Comparison of ENCODE assay signal across 8 cellular contexts in the genomic region with DNA sequence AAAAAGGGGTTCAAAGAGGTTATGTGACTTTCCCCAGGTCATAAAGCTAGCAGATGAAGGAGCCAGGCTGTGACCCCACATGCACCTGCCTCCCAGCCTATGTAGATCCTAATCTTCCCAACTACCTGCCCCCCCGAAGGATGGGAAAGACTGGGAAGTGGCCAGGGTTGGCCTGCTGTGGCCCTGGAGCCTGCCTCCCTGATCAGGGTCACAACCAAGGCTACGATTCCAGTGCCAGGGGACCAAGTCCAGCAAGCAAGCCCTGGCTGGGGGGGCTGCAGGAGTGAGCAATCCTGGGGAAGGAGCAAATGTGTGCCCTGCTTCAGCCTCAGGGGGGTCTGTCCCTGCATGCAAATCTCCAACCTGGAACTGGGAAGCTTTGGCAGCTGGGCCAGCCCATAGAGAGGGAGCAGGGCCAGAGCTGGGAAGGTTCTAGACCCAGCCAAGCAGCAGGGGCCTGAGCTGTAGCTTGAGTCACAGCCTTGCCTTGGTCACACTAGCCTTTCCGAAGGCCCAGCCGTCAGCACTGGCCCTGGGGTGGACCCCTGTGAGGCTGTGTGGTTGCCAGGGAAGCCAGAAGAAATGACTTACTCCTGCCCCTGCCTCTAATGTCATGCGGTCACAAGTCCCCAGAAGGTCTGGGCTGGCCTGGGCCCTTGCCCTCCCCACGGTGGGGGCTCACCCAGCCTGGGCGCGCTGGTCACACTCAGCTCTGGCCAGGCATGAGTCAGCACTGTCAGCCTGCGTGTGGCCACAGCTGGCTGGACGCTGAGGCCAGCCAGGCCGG.
DNase-seq lines count a peak whose midpoint lies in the region; ATAC-seq and TF ChIP-seq lines count a peak whose summit lies in the region.

No MANE protein-coding gene starts in this region.

- H3K9me3 ChIP-seq in CD4-positive, alpha-beta memory T cell (ENCODE audit: control insufficient read depth in 1 of 2, low read length in 2 of 2), result no peaks in the 10 kb centered on the region
- H3K9me3 ChIP-seq in NT2/D1 (ENCODE audit: insufficient read depth, low read length), result no peaks in the 10 kb centered on the region
- no peaks in the 10 kb centered on the region for H3K9me3 ChIP-seq in thyroid gland

- H3K36me3 Mint-ChIP-seq in CD4-positive, alpha-beta memory T cell, result peaks cover 0 to 4% of the 10 kb centered on the region in 2 donors

- no peak overlapping the region for H3K4me3 ChIP-seq in CD4-positive, alpha-beta memory T cell (ENCODE audit: low read length in 2 of 2)
- H3K4me3 ChIP-seq in NT2/D1 (ENCODE audit: insufficient read length, low read depth) (no peak overlapping the region), dorsolateral prefrontal cortex (peak overlapping the region in 38 of 59 donors; percentile 37 to 71 (median 58)), thyroid gland (replicated peaks in 1 of 3) (no peak overlapping the region)

- peak overlapping the region in 5 of 8 donors; percentile 25 to 90 (median 78) for H3K4me3 Mint-ChIP-seq in CD4-positive, alpha-beta memory T cell

- no peaks in the 10 kb centered on the region for H3K9me3 Mint-ChIP-seq in CD4-positive, alpha-beta memory T cell

- 30 to 44% methylated on average over 4 to 6 of the region's 11 CpGs for WGBS in thyroid gland, 2 donors

- no peaks in the 10 kb centered on the region for H3K27me3 ChIP-seq in CD4-positive, alpha-beta memory T cell (ENCODE audit: insufficient read depth, low read length)
- H3K27me3 ChIP-seq in NT2/D1 (ENCODE audit: insufficient read depth, insufficient read length), result peaks cover 4% of the 10 kb centered on the region
- H3K27me3 ChIP-seq in dorsolateral prefrontal cortex, result no peaks in the 10 kb centered on the region
- H3K27me3 ChIP-seq in thyroid gland, result no peaks in the 10 kb centered on the region
- H3K27me3 ChIP-seq in foreskin keratinocyte, result no peaks in the 10 kb centered on the region

- ATAC-seq in foreskin keratinocyte, result no peak
- ATAC-seq in GM21447 (IDR thresholded peaks at IDR 0.05; ENCODE audit: unreplicated experiment), result no peak

- peak in 1 of 2 donors; percentile 40 for TF ChIP-seq POLR2A in thyroid gland (IDR thresholded peaks at IDR 0.05)

- H3K27me3 Mint-ChIP-seq in CD4-positive, alpha-beta memory T cell, result no peaks in the 10 kb centered on the region

- H3K4me1 Mint-ChIP-seq in CD4-positive, alpha-beta memory T cell, result peaks cover 9 to 34% (median 17%) of the 10 kb centered on the region in 4 donors

- DNase-seq in CD4-positive, alpha-beta memory T cell, result no peak
- DNase-seq in NT2/D1 (ENCODE audit: low read depth, low spot score) (no peak), dorsolateral prefrontal cortex (peak; percentile 35 to 91 (median 86)), medulla oblongata (ENCODE audit: extremely low spot score) (peak; percentile 93), thyroid gland (peak; percentile 85 to 90), foreskin keratinocyte (no peak), GM19240 (ENCODE audit: insufficient read length, low spot score) (no peak)

- H3K27ac ChIP-seq in CD4-positive, alpha-beta memory T cell (ENCODE audit: low read depth, low read length), result no peak overlapping the region
- H3K27ac ChIP-seq in dorsolateral prefrontal cortex (peak overlapping the region; percentile 72 to 99 (median 98)), thyroid gland (peak overlapping the region; percentile 99), foreskin keratinocyte (no peak overlapping the region)

- POLR2A ChIA-PET in CD4-positive, alpha-beta memory T cell (lab: Charles Lee; ENCODE audit: partially characterized antibody), result interaction anchor here (1.3 to 5.2 kb wide), 2 partner anchors 8 to 94 kb away, joined by 6 to 72 read pairs; partner anchors contain the start of gene ZMIZ1

- intact Hi-C loops in CD4-positive, alpha-beta memory T cell (cut with micrococcal nuclease), result no loop called here
- intact Hi-C loops in dorsolateral prefrontal cortex (cut with DNase I) (loop anchor here (2.0 to 10.0 kb wide), 10 partner anchors 115 to 928 kb away; no protein-coding TSS in a partner anchor), thyroid gland (cut with DNase I) (loop anchor here (5.0 kb wide), 1 partner anchor 95 kb away; the partner anchor contains the start of gene ZMIZ1)

- H3K4me1 ChIP-seq in CD4-positive, alpha-beta memory T cell (ENCODE audit: insufficient read depth, low read length), result peaks cover 13% of the 10 kb centered on the region
- H3K4me1 ChIP-seq in NT2/D1 (ENCODE audit: insufficient read depth, insufficient read length) (peaks cover 24% of the 10 kb centered on the region), thyroid gland (peaks cover 38 to 56% of the 10 kb centered on the region in 2 donors), foreskin keratinocyte (peaks cover 12% of the 10 kb centered on the region)

- peak overlapping the region in 3 of 7 donors; percentile 17 to 81 (median 37) for H3K27ac Mint-ChIP-seq in CD4-positive, alpha-beta memory T cell

- peak overlapping the region; percentile 77 for H3K9ac ChIP-seq in NT2/D1 (ENCODE audit: insufficient read length, low read depth)

- H3K36me3 ChIP-seq in CD4-positive, alpha-beta memory T cell (ENCODE audit: insufficient read depth, low read length), result no peaks in the 10 kb centered on the region
- H3K36me3 ChIP-seq in NT2/D1 (ENCODE audit: insufficient read depth, insufficient read length, low read length) (no peaks in the 10 kb centered on the region), thyroid gland (no peaks in the 10 kb centered on the region)

- CTCF ChIA-PET in CD4-positive, alpha-beta memory T cell (lab: Charles Lee; ENCODE audit: partially characterized antibody), result no interaction called here

- TF ChIP-seq CTCF in dorsolateral prefrontal cortex (IDR thresholded peaks at IDR 0.05 in 54 of 56, conservative IDR thresholded peaks at IDR 0.05 in 2 of 56; ENCODE audit: low read depth in 1 of 56, partially characterized antibody in 56 of 56) (peak in 2 of 56 donors; percentile 7 to 17), thyroid gland (IDR thresholded peaks at IDR 0.05) (no peak), foreskin keratinocyte (conservative IDR thresholded peaks at IDR 0.05) (no peak)

Comparison
In these comparisons a context has a peak if more than half of its experiments do, and no peak if none do; other contexts are left out.
1. DNase-seq: peak in dorsolateral prefrontal cortex (10 of 10), medulla oblongata (single experiment) and thyroid gland (2 of 2); none in CD4-positive, alpha-beta memory T cell (0 of 5), NT2/D1 (single experiment), foreskin keratinocyte (0 of 2) and GM19240 (single experiment).
2. H3K27ac ChIP-seq: peak in dorsolateral prefrontal cortex (59 of 59) and thyroid gland (3 of 3); none in CD4-positive, alpha-beta memory T cell (single experiment) and foreskin keratinocyte (single experiment).
3. H3K4me3 ChIP-seq: peak in dorsolateral prefrontal cortex (38 of 59); none in CD4-positive, alpha-beta memory T cell (0 of 2), NT2/D1 (single experiment) and thyroid gland (0 of 3).